Comparison of ENCODE assay signal across 8 cellular contexts in genomic region chr10:102641880-102642552, GRCh38.
DNase-seq lines count a peak whose midpoint lies in the region; ATAC-seq and FAIRE-seq lines count a peak whose summit lies in the region.

No MANE protein-coding gene starts in this region.

- DNase-seq in Ammon's horn (ENCODE audit: low spot score) (peak; percentile 99), GM19238 (ENCODE audit: insufficient read length, low spot score) (peak; percentile 91), NCI-H524 treated with DMSO at 0.1 percent for 48 hours (lab: John Stamatoyannopoulos, UW) (peak; percentile 56), kidney tubule cell (ENCODE audit: low spot score) (peak; percentile 98)
- DNase-seq in activated CD4-positive, alpha-beta T cell treated with anti-CD3 and anti-CD28 coated beads for 48 hours: peak; percentile 98
- DNase-seq in stimulated activated CD4-positive, alpha-beta T cell treated with anti-CD3 and anti-CD28 coated beads, Interleukin-1b, Interleukin-23, amount 100 ng/mL, for 1 hour (ENCODE audit: low read depth in 2 of 2): peak; percentile 95 to 96

- ATAC-seq in HG03439 (IDR thresholded peaks at IDR 0.05; ENCODE audit: unreplicated experiment): peak; percentile 57

- FAIRE-seq in colon (lab: Jason Lieb, UNC): peak; percentile 51

Comparison
In these comparisons a context has a peak if more than half of its experiments do, and no peak if none do; other contexts are left out.
1. Peak in every context shown above with its lines: DNase-seq and ATAC-seq.